Comparison of ENCODE assay signal across 14 cellular contexts in the genomic region with DNA sequence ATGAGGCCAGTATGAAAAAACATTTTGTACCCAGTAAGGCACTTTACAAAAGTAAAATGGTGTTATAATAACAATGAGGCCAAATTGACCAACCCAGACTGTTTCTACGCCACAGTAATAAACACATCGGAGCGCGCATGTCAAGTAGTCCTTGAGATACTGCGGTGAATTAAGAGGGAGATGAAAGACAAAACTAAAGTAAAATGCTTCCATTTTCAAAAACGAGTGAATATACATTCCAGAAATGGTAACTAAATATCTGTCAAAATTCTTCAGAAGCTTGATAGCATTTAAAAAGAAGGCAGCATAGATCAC. TPM values are rescaled to one million over a fixed set of nuclear protein-coding genes. Genes with fewer than 3 reads are reported as not detected.
DNase-seq lines count a peak whose midpoint lies in the region; ATAC-seq and TF ChIP-seq lines count a peak whose summit lies in the region.
"Had no signal": no experiment of that assay in that cellular context is flagged by ENCODE, and none has a peak within 500 bp of the region (broad histone marks: within the 10 kb centered on the region; RNA-seq: fewer than 3 reads in every experiment).

No MANE protein-coding gene starts in this region.

- dilution Hi-C loops in IMR-90 (cut with HindIII; ENCODE audit: low sequenced_read_pairs, unreplicated experiment): no loop called here

- H3K4me1 ChIP-seq in IMR-90 (ENCODE audit: control insufficient read depth, insufficient read depth, low read length) (peaks cover 5% of the 10 kb centered on the region), adipocyte (ENCODE audit: control insufficient read depth, insufficient read depth, low read length) (peaks cover 17% of the 10 kb centered on the region), right lobe of liver (peaks cover 0 to 29% (median 14%) of the 10 kb centered on the region in 4 donors)

- no peak overlapping the region for H2BK120ac ChIP-seq in IMR-90 (ENCODE audit: low read depth, low read length)

- intact Hi-C loops in IMR-90 (cut with micrococcal nuclease): no loop called here
- intact Hi-C loops in right lobe of liver (cut with DNase I): no loop called here

- peaks cover 14% of the 10 kb centered on the region for H3K4me1 Mint-ChIP-seq in progenitor cell of endocrine pancreas (ENCODE audit: low read depth)

- ATAC-seq in IMR-90 (ENCODE audit: low read depth) (peak; percentile 16; the same call in 1 of the 2 replicates), right lobe of liver (no peak)
- ATAC-seq: SK-N-SH treated with all-trans-retinoic acid at 6 μM for 48 hours had no signal

- BruUV-seq in IMR-90 (replicated peaks; lab: Mats Ljungman, UMichigan): no TSS peak

- CTCF ChIA-PET in IMR-90 (lab: Yijun Ruan, JAX): interaction anchor here (1.0 kb wide), 1 partner anchor 10 kb away, joined by 3 read pairs; no protein-coding TSS in a partner anchor

- H3K4me2 ChIP-seq in IMR-90 (ENCODE audit: low read depth, low read length): no peak overlapping the region

- H3K27ac Mint-ChIP-seq in progenitor cell of endocrine pancreas: no peak overlapping the region
- H3K27ac Mint-ChIP-seq: activated naive CD8-positive, alpha-beta T cell treated with anti-CD3 and anti-CD28 coated beads for 36 hours had no signal

- no peak overlapping the region for H2AK5ac ChIP-seq in IMR-90 (ENCODE audit: low read depth, low read length)

- H3K27me3 ChIP-seq in IMR-90 (ENCODE audit: control insufficient read depth, insufficient read depth, low read length) (no peaks in the 10 kb centered on the region), adipocyte (replicated peaks; ENCODE audit: control insufficient read depth, insufficient read depth, low read length) (no peaks in the 10 kb centered on the region), right lobe of liver (no peaks in the 10 kb centered on the region), brain microvascular endothelial cell (replicated peaks) (no peaks in the 10 kb centered on the region)

- H3K36me3 Mint-ChIP-seq in progenitor cell of endocrine pancreas (ENCODE audit: insufficient read depth): peaks cover 19% of the 10 kb centered on the region

- H2BK15ac ChIP-seq in IMR-90 (ENCODE audit: low read depth, low read length): no peak overlapping the region

- in situ Hi-C loops in IMR-90 (cut with MboI; ENCODE audit: low sequenced_read_pairs) (no loop called here), brain microvascular endothelial cell (cut with HindIII; ENCODE audit: low pct_ligation_motif_present, low sequenced_read_pairs) (no loop called here)

- H2BK5ac ChIP-seq in IMR-90 (ENCODE audit: low read depth, low read length, poor library complexity, severe bottlenecking): no peak overlapping the region

- TF ChIP-seq POLR2A in IMR-90 (IDR thresholded peaks at IDR 0.05; ENCODE audit: low read depth, low read length) (no peak), right lobe of liver (IDR thresholded peaks at IDR 0.05) (no peak)

- H3K9me3 ChIP-seq in IMR-90 (ENCODE audit: control insufficient read depth, insufficient read depth, low read length) (no peaks in the 10 kb centered on the region), adipocyte (ENCODE audit: control insufficient read depth, low read length) (no peaks in the 10 kb centered on the region), right lobe of liver (no peaks in the 10 kb centered on the region)

- H3K4me3 ChIP-seq in IMR-90 (ENCODE audit: insufficient read depth, low read depth, low read length): no peak overlapping the region
- peak overlapping the region; percentile 79 for H3K4me3 ChIP-seq in adipocyte (ENCODE audit: low read length)
- no peak overlapping the region for H3K4me3 ChIP-seq in right lobe of liver
- H3K4me3 ChIP-seq in brain microvascular endothelial cell (ENCODE audit: low read depth, low read length): no peak overlapping the region
- H3K4me3 ChIP-seq: skin epidermis had no signal

- no peaks in the 10 kb centered on the region for H3K79me1 ChIP-seq in IMR-90 (ENCODE audit: low read depth in 1 of 2, low read length in 2 of 2)

- no peak overlapping the region for H4K91ac ChIP-seq in IMR-90 (ENCODE audit: insufficient read depth, low read depth, low read length)

- H3K4me3 Mint-ChIP-seq in progenitor cell of endocrine pancreas (ENCODE audit: low read depth): no peak overlapping the region
- H3K4me3 Mint-ChIP-seq: activated naive CD8-positive, alpha-beta T cell treated with anti-CD3 and anti-CD28 coated beads for 36 hours had no signal

- no peak overlapping the region for H3K18ac ChIP-seq in IMR-90 (ENCODE audit: low read depth, low read length)

- TF ChIP-seq CTCF in IMR-90 (conservative IDR thresholded peaks at IDR 0.05; ENCODE audit: low read depth, low read length) (no peak), right lobe of liver (IDR thresholded peaks at IDR 0.05) (no peak), progenitor cell of endocrine pancreas (IDR thresholded peaks at IDR 0.05; ENCODE audit: unreplicated experiment) (no peak), brain microvascular endothelial cell (IDR thresholded peaks at IDR 0.05; ENCODE audit: low read depth, low read length, missing control alignments) (no peak)

- no peaks in the 10 kb centered on the region for H3K9me1 ChIP-seq in IMR-90 (ENCODE audit: insufficient read depth, low read length)

- DNase-seq in COR-L47 (lab: John Stamatoyannopoulos, UW): peak; percentile 87
- no peak for DNase-seq in IMR-90
- no peak for DNase-seq in adipocyte (ENCODE audit: low read depth)
- DNase-seq in right lobe of liver: no peak
- no peak for DNase-seq in progenitor cell of endocrine pancreas (ENCODE audit: low spot score, unreplicated experiment)
- no peak for DNase-seq in brain microvascular endothelial cell
- DNase-seq in NCI-H446 treated with DMSO at 0.1 percent for 48 hours (lab: John Stamatoyannopoulos, UW): no peak
- no peak for DNase-seq in activated T-cell treated with anti-CD3 and anti-CD28 coated beads, Interleukin-2, amount 50 U/mL, for 1 hour
- DNase-seq: activated CD4-positive, alpha-beta memory T cell treated with anti-CD3 and anti-CD28 coated beads, Interleukin-2, amount 10 ng/mL, durations not matched to agents 7 days and 5 days; activated naive CD8-positive, alpha-beta T cell treated with anti-CD3 and anti-CD28 coated beads for 36 hours; activated T-cell treated with anti-CD3 and anti-CD28 coated beads, Interleukin-2, amount 50 U/mL, for 48 hours; effector CD4-positive, alpha-beta T cell had no signal

- H2BK20ac ChIP-seq in IMR-90 (ENCODE audit: low read depth, low read length): no peak overlapping the region

- POLR2A ChIA-PET in IMR-90 (lab: Charles Lee; ENCODE audit: unreplicated experiment): no interaction called here

- no peaks in the 10 kb centered on the region for H4K20me1 ChIP-seq in IMR-90 (ENCODE audit: insufficient read depth, low read length)

- no peak overlapping the region for H2AFZ ChIP-seq in IMR-90 (replicated peaks; ENCODE audit: low read length, poor library complexity)

- H3K56ac ChIP-seq in IMR-90 (ENCODE audit: extremely low read depth, insufficient read depth, low read length): no peak overlapping the region

- no peak overlapping the region; a peak in 1 of 4 replicates for H4K8ac ChIP-seq in IMR-90 (ENCODE audit: low read depth in 2 of 2, low read length in 2 of 2)

- H3K27ac ChIP-seq in IMR-90 (ENCODE audit: insufficient read depth, low read length): no peak overlapping the region
- peak overlapping the region in 2 of 3 donors; percentile 82 to 91 for H3K27ac ChIP-seq in right lobe of liver
- no peak overlapping the region for H3K27ac ChIP-seq in brain microvascular endothelial cell
- H3K27ac ChIP-seq: skin epidermis had no signal

- no peak overlapping the region for H3K23ac ChIP-seq in IMR-90 (ENCODE audit: low read depth, low read length)

- peaks cover 61% of the 10 kb centered on the region for H3K27me3 Mint-ChIP-seq in progenitor cell of endocrine pancreas
- H3K27me3 Mint-ChIP-seq: activated CD4-positive, alpha-beta memory T cell treated with anti-CD3 and anti-CD28 coated beads, Interleukin-2, amount 10 ng/mL, durations not matched to agents 7 days and 5 days; activated naive CD8-positive, alpha-beta T cell treated with anti-CD3 and anti-CD28 coated beads for 36 hours had no signal

- no peak overlapping the region for H3K14ac ChIP-seq in IMR-90 (replicated peaks; ENCODE audit: low read depth, low read length)

- H4K5ac ChIP-seq in IMR-90 (ENCODE audit: low read depth, low read length): no peak overlapping the region

- H3K4ac ChIP-seq in IMR-90 (ENCODE audit: low read depth, low read length): no peak overlapping the region

- no peak for TF ChIP-seq RAD21 in IMR-90 (IDR thresholded peaks at IDR 0.05; ENCODE audit: low read length)

- no peaks in the 10 kb centered on the region for H3K9me3 Mint-ChIP-seq in progenitor cell of endocrine pancreas (ENCODE audit: low read depth)
- H3K9me3 Mint-ChIP-seq: activated CD4-positive, alpha-beta memory T cell treated with anti-CD3 and anti-CD28 coated beads, Interleukin-2, amount 10 ng/mL, durations not matched to agents 7 days and 5 days; activated naive CD8-positive, alpha-beta T cell treated with anti-CD3 and anti-CD28 coated beads for 36 hours had no signal

- H2AK9ac ChIP-seq in IMR-90 (replicated peaks; ENCODE audit: low read depth, low read length, poor library complexity): no peak overlapping the region

- no peaks in the 10 kb centered on the region for H3K36me3 ChIP-seq in IMR-90 (ENCODE audit: control insufficient read depth, insufficient read depth, low read length)
- H3K36me3 ChIP-seq in adipocyte (ENCODE audit: control insufficient read depth, insufficient read depth, low read length, severe bottlenecking): no peaks in the 10 kb centered on the region
- H3K36me3 ChIP-seq in right lobe of liver: peaks cover 0 to 24% (median 4%) of the 10 kb centered on the region in 4 donors
- H3K36me3 ChIP-seq in brain microvascular endothelial cell (replicated peaks): no peaks in the 10 kb centered on the region

- WGBS in IMR-90 (ENCODE audit: extremely low coverage in 2 of 2, insufficient read length in 1 of 2), 2 experiments: no CpG with 5 or more reads among the region's 6 CpGs
- 88% methylated on average over 6 of the region's 6 CpGs for WGBS in right lobe of liver (ENCODE audit: insufficient coverage, low coverage, low lambda C conversion rate, missing lambda C conversion rate)

- H3K9ac ChIP-seq in IMR-90 (ENCODE audit: low read depth, low read length) (no peak overlapping the region), adipocyte (ENCODE audit: low read length) (no peak overlapping the region)

TF ChIP-seq in IMR-90, 13 proteins besides CTCF, POLR2A, EP300 and RAD21 (continues in another document):
- TF ChIP-seq MXI1 (IDR thresholded peaks at IDR 0.05; ENCODE audit: borderline replicate concordance, low read depth, low read length) (no peak), MAZ (IDR thresholded peaks at IDR 0.05; ENCODE audit: borderline replicate concordance, low read depth, low read length) (no peak), FOS (IDR thresholded peaks at IDR 0.05; ENCODE audit: low read depth, low read length) (no peak), RFX5 (IDR thresholded peaks at IDR 0.05; ENCODE audit: low read depth, low read length) (no peak), CEBPB (IDR thresholded peaks at IDR 0.05; ENCODE audit: low read depth, low read length) (no peak)

RNA-seq across cellular contexts. Expression of a gene that starts 19.0 kb away (rescaled TPM):
- total RNA-seq in IMR-90 (2012; rRNA removed) (0.18 and 0.28 TPM in 2 replicates), right lobe of liver (10 to 100 TPM; 17.4 to 56.9 (median 26.5) TPM), progenitor cell of endocrine pancreas (15.9 and 20.0 TPM in 2 replicates)
- polyA plus RNA-seq in IMR-90 (2012; rRNA removed): 0.19 and 0.46 TPM in 2 replicates
- 0.10 and 0.13 TPM in 2 replicates for polyA plus RNA-seq in IMR-90 (2012; cell fraction: cytosol; rRNA removed)
- polyA plus RNA-seq in IMR-90 (2012; cell fraction: nucleus; rRNA removed; ENCODE audit: low replicate concordance): 1.1 and 6.7 TPM in 2 replicates

Comparison
In these comparisons a context has a peak if more than half of its experiments do, and no peak if none do; other contexts are left out.
1. H3K27ac ChIP-seq: peak in right lobe of liver (2 of 3); none in IMR-90 (single experiment) and brain microvascular endothelial cell (single experiment).
2. RNA of a gene that starts 19.0 kb away (total RNA-seq): 17.4 to 56.9 TPM in right lobe of liver and 15.9 to 20.0 TPM in progenitor cell of endocrine pancreas; 0.18 to 0.28 TPM in IMR-90; every median in the first group is over 10 times any median in the second.